In genomic region chr22:24177045-24177444, GRCh38 we compare ENCODE assay signal across 19 cellular contexts.
"Had no signal": no experiment of that assay in that cellular context is flagged by ENCODE, and none has a peak within 500 bp of the region (broad histone marks: within the 10 kb centered on the region; RNA-seq: fewer than 3 reads in every experiment).

No MANE protein-coding gene starts in this region.

- H3K9me3 Mint-ChIP-seq: activated naive CD4-positive, alpha-beta T cell treated with anti-CD3 and anti-CD28 coated beads, Interleukin-2, amount 50 U/mL, for 24 hours; naive thymus-derived CD8-positive, alpha-beta T cell; stimulated activated naive B cell treated with anti-CD40 and anti-IgM and Interleukin-4, amounts not matched to agents 10 μg/mL and 1 μg/mL and 100 μg/mL, for 72 hours; T-cell had no signal

- H3K36me3 Mint-ChIP-seq: activated naive CD4-positive, alpha-beta T cell treated with anti-CD3 and anti-CD28 coated beads, Interleukin-2, amount 50 U/mL, for 24 hours had no signal

- H3K27me3 Mint-ChIP-seq: activated naive CD4-positive, alpha-beta T cell treated with anti-CD3 and anti-CD28 coated beads, Interleukin-2, amount 50 U/mL, for 24 hours; naive thymus-derived CD8-positive, alpha-beta T cell; stimulated activated naive B cell treated with anti-CD40 and anti-IgM and Interleukin-4, amounts not matched to agents 10 μg/mL and 1 μg/mL and 100 μg/mL, for 72 hours; T-cell had no signal

- H3K4me2 ChIP-seq: SK-N-SH had no signal

- H3K9ac ChIP-seq: SK-N-SH had no signal

- DNase-seq: activated CD4-positive, CD25-positive, alpha-beta regulatory T cell treated with anti-CD3 and anti-CD28 coated beads, Interleukin-2, amount 50 U/mL, for 72 hours; activated effector memory CD4-positive, alpha-beta T cell treated with anti-CD3 and anti-CD28 coated beads, Interleukin-2, amount 50 U/mL, for 16 hours; activated T-cell treated with anti-CD3 and anti-CD28 coated beads, Interleukin-2, amount 50 U/mL, for 1 hour; adrenal gland; caudate nucleus; cortex of kidney; effector CD8-positive, alpha-beta T cell; foreskin melanocyte; mammary epithelial cell; mucosa of descending colon; SK-N-SH; stimulated activated CD4-positive, alpha-beta T cell treated with anti-CD3 and anti-CD28 coated beads, Interleukin-2, amount 100 ng/mL, for 48 hours; stimulated activated naive B cell treated with anti-CD40 and anti-IgM and Interleukin-4, amounts not matched to agents 10 μg/mL and 1 μg/mL and 100 μg/mL, for 72 hours; T-cell; T-helper 9 cell had no signal

- H3K4me3 Mint-ChIP-seq: activated naive CD4-positive, alpha-beta T cell treated with anti-CD3 and anti-CD28 coated beads, Interleukin-2, amount 50 U/mL, for 24 hours; naive thymus-derived CD8-positive, alpha-beta T cell; stimulated activated naive B cell treated with anti-CD40 and anti-IgM and Interleukin-4, amounts not matched to agents 10 μg/mL and 1 μg/mL and 100 μg/mL, for 72 hours; T-cell had no signal

- H3K4me1 Mint-ChIP-seq: activated naive CD4-positive, alpha-beta T cell treated with anti-CD3 and anti-CD28 coated beads, Interleukin-2, amount 50 U/mL, for 24 hours; T-cell had no signal

- H3K4me1 ChIP-seq: pancreas had no signal

- ATAC-seq: mucosa of descending colon; naive thymus-derived CD8-positive, alpha-beta T cell; pancreas; stimulated activated naive B cell treated with anti-CD40 and anti-IgM and Interleukin-4, amounts not matched to agents 10 μg/mL and 1 μg/mL and 100 μg/mL, for 72 hours; T-cell had no signal

- H3K27ac Mint-ChIP-seq: activated naive CD4-positive, alpha-beta T cell treated with anti-CD3 and anti-CD28 coated beads, Interleukin-2, amount 50 U/mL, for 24 hours; T-cell had no signal

- H3K4me3 ChIP-seq: adrenal gland, mucosa of descending colon, pancreas, upper lobe of left lung had no signal

- H3K27ac ChIP-seq: pancreas had no signal

- H3K27me3 ChIP-seq: adrenal gland, pancreas, upper lobe of left lung had no signal

- H3K9me3 ChIP-seq: adrenal gland, mucosa of descending colon, pancreas, SK-N-SH, upper lobe of left lung had no signal
